12 cellular contexts compared by ENCODE assay signal in the genomic region with DNA sequence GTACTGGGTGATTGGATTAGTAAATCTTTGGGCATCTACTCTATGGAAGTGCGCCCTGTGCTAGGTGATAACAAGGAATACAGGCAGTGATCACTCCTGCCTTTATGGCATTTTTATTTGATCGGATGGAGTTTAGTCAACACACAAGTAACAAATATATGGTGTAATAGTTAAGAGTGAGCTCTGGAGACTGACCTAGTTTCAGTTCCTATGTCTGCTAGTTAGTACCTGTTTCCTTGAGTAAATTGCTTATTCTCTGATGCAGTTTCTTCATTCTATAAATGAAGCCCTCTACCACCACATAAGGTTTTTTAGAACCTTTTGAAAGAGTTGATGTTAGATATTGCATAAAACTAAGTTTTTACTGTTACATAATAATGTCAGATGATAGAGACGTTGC.
DNase-seq lines count a peak whose midpoint lies in the region; ATAC-seq and TF ChIP-seq lines count a peak whose summit lies in the region.
"Had no signal": no experiment of that assay in that cellular context is flagged by ENCODE, and none has a peak within 500 bp of the region (broad histone marks: within the 10 kb centered on the region; RNA-seq: fewer than 3 reads in every experiment).

No MANE protein-coding gene starts in this region.

- H4K20me1 ChIP-seq in KMS-11 (ENCODE audit: insufficient read depth): no peaks in the 10 kb centered on the region

- H3K79me2 ChIP-seq in KMS-11 (ENCODE audit: insufficient read depth, low read depth) (peaks cover 31% of the 10 kb centered on the region; the same call in 1 of the 2 replicates), trophoblast cell (ENCODE audit: control insufficient read depth, insufficient read depth, low read length, poor library complexity) (peaks cover 4% of the 10 kb centered on the region)

- H2AFZ ChIP-seq in KMS-11 (ENCODE audit: low read depth) (no peak overlapping the region), trophoblast cell (ENCODE audit: insufficient read depth, low read length, poor library complexity) (no peak overlapping the region)

- peak overlapping the region; percentile 82 for H3K27ac ChIP-seq in KMS-11
- no peak overlapping the region for H3K27ac ChIP-seq in trophoblast cell (ENCODE audit: low read depth, low read length)

- no peak overlapping the region for H4K91ac ChIP-seq in trophoblast cell (ENCODE audit: low read depth, low read length)

- H3K79me1 ChIP-seq in trophoblast cell (ENCODE audit: low read length): no peaks in the 10 kb centered on the region

- H3K18ac ChIP-seq in trophoblast cell (ENCODE audit: low read length): no peak overlapping the region

- no peak for DNase-seq in activated CD8-positive, alpha-beta memory T cell treated with anti-CD3 and anti-CD28 coated beads, Interleukin-2, amount 10 ng/mL, durations not matched to agents 7 days and 5 days
- no peak for DNase-seq in activated CD8-positive, alpha-beta memory T cell treated with anti-CD3 and anti-CD28 coated beads, Interleukin-2, amount 50 U/mL, for 4 hours
- DNase-seq in trophoblast cell (no peak), COLO668 (lab: John Stamatoyannopoulos, UW; ENCODE audit: unreplicated experiment) (no peak), HUDEP-2 (lab: John Stamatoyannopoulos, UW; ENCODE audit: unreplicated experiment in 76 of 76) (no peak), C1 segment of cervical spinal cord (lab: John Stamatoyannopoulos, UW) (no peak)
- DNase-seq: activated CD4-positive, CD25-positive, alpha-beta regulatory T cell; activated naive CD8-positive, alpha-beta T cell treated with anti-CD3 and anti-CD28 coated beads, Interleukin-2, amount 10 ng/mL, durations not matched to agents 7 days and 5 days; head of caudate nucleus had no signal

- H3K4me1 ChIP-seq in KMS-11 (ENCODE audit: low read depth, poor library complexity, severe bottlenecking) (peaks cover 38% of the 10 kb centered on the region), trophoblast cell (ENCODE audit: control insufficient read depth in 1 of 2, insufficient read depth in 2 of 2, low read length in 2 of 2) (peaks cover 0 to 5% of the 10 kb centered on the region in 2 experiments)

- H3K9me3 ChIP-seq in trophoblast cell (ENCODE audit: insufficient read depth, low read depth, low read length): no peaks in the 10 kb centered on the region

- no peak overlapping the region for H4K8ac ChIP-seq in trophoblast cell (ENCODE audit: low read depth, low read length)

- ATAC-seq in activated CD8-positive, alpha-beta memory T cell treated with anti-CD3 and anti-CD28 coated beads, Interleukin-2, amount 10 ng/mL, durations not matched to agents 7 days and 5 days: no peak
- ATAC-seq in GM21723 (IDR thresholded peaks at IDR 0.05; ENCODE audit: unreplicated experiment): peak; percentile 95

- H4K12ac ChIP-seq in trophoblast cell (ENCODE audit: low read depth, low read length): no peak overlapping the region

- H2AK5ac ChIP-seq in trophoblast cell (ENCODE audit: low read length): no peak overlapping the region

- no peak for TF ChIP-seq CTCF in KMS-11 (conservative IDR thresholded peaks at IDR 0.05; ENCODE audit: low read depth, low read length)

- H3K4me3 ChIP-seq in KMS-11 (IDR thresholded peaks at IDR 0.05; ENCODE audit: insufficient read depth, low read depth, low read length) (no peak overlapping the region), trophoblast cell (ENCODE audit: low read depth, low read length) (no peak overlapping the region)
- H3K4me3 ChIP-seq: smooth muscle cell had no signal

- WGBS in trophoblast cell (ENCODE audit: extremely low coverage, insufficient coverage, insufficient read length): no CpG with 5 or more reads among the region's 3 CpGs

- no peak overlapping the region for H3K23ac ChIP-seq in trophoblast cell (ENCODE audit: low read length)

- peak overlapping the region; percentile 19 for H3K27ac Mint-ChIP-seq in activated CD8-positive, alpha-beta memory T cell treated with anti-CD3 and anti-CD28 coated beads, Interleukin-2, amount 10 ng/mL, durations not matched to agents 7 days and 5 days
- H3K27ac Mint-ChIP-seq: activated naive CD8-positive, alpha-beta T cell treated with anti-CD3 and anti-CD28 coated beads, Interleukin-2, amount 10 ng/mL, durations not matched to agents 7 days and 5 days had no signal

- peaks cover 20% of the 10 kb centered on the region for H3K36me3 Mint-ChIP-seq in activated CD8-positive, alpha-beta memory T cell treated with anti-CD3 and anti-CD28 coated beads, Interleukin-2, amount 10 ng/mL, durations not matched to agents 7 days and 5 days

- no peaks in the 10 kb centered on the region for H3K36me3 ChIP-seq in KMS-11 (ENCODE audit: insufficient read depth)
- peaks cover 2 to 3% of the 10 kb centered on the region in 2 experiments for H3K36me3 ChIP-seq in trophoblast cell (ENCODE audit: control insufficient read depth in 1 of 2, insufficient read depth in 2 of 2, low read length in 2 of 2)

- H3K4me1 Mint-ChIP-seq in activated CD8-positive, alpha-beta memory T cell treated with anti-CD3 and anti-CD28 coated beads, Interleukin-2, amount 10 ng/mL, durations not matched to agents 7 days and 5 days: peaks cover 11% of the 10 kb centered on the region

- no peaks in the 10 kb centered on the region for H3K27me3 ChIP-seq in KMS-11 (ENCODE audit: insufficient read depth, low read depth)
- no peaks in the 10 kb centered on the region for H3K27me3 ChIP-seq in trophoblast cell (ENCODE audit: insufficient read depth, low read length)

- no peak overlapping the region for H3K4me3 Mint-ChIP-seq in activated CD8-positive, alpha-beta memory T cell treated with anti-CD3 and anti-CD28 coated beads, Interleukin-2, amount 10 ng/mL, durations not matched to agents 7 days and 5 days
- H3K4me3 Mint-ChIP-seq: activated naive CD8-positive, alpha-beta T cell treated with anti-CD3 and anti-CD28 coated beads, Interleukin-2, amount 10 ng/mL, durations not matched to agents 7 days and 5 days had no signal

- H3K27me3 Mint-ChIP-seq in activated CD8-positive, alpha-beta memory T cell treated with anti-CD3 and anti-CD28 coated beads, Interleukin-2, amount 10 ng/mL, durations not matched to agents 7 days and 5 days: no peaks in the 10 kb centered on the region
- H3K27me3 Mint-ChIP-seq: activated naive CD8-positive, alpha-beta T cell treated with anti-CD3 and anti-CD28 coated beads, Interleukin-2, amount 10 ng/mL, durations not matched to agents 7 days and 5 days had no signal

- H3K4ac ChIP-seq in trophoblast cell (ENCODE audit: low read depth, low read length): peak overlapping the region; percentile 55

- H2BK120ac ChIP-seq in trophoblast cell (ENCODE audit: insufficient read depth, low read length, poor library complexity): no peak overlapping the region

- H3K4me2 ChIP-seq in KMS-11: peak overlapping the region; percentile 84
- no peak overlapping the region for H3K4me2 ChIP-seq in trophoblast cell (ENCODE audit: low read length)
- H3K4me2 ChIP-seq: smooth muscle cell had no signal

- H2BK12ac ChIP-seq in trophoblast cell (ENCODE audit: low read length): no peak overlapping the region

- no peak overlapping the region for H2BK5ac ChIP-seq in trophoblast cell (ENCODE audit: low read depth, low read length, poor library complexity)

- CTCF ChIA-PET in activated CD8-positive, alpha-beta memory T cell treated with anti-CD3 and anti-CD28 coated beads, Interleukin-2, amount 10 ng/mL, durations not matched to agents 7 days and 5 days (lab: Charles Lee): no interaction called here

- peaks cover 3% of the 10 kb centered on the region for H3K9me3 Mint-ChIP-seq in activated CD8-positive, alpha-beta memory T cell treated with anti-CD3 and anti-CD28 coated beads, Interleukin-2, amount 10 ng/mL, durations not matched to agents 7 days and 5 days (ENCODE audit: low read depth)

- H3K14ac ChIP-seq in trophoblast cell (ENCODE audit: low read length): no peak overlapping the region

- H3K9ac ChIP-seq in KMS-11 (no peak overlapping the region), trophoblast cell (ENCODE audit: low read length) (no peak overlapping the region)
